In the genomic region with DNA sequence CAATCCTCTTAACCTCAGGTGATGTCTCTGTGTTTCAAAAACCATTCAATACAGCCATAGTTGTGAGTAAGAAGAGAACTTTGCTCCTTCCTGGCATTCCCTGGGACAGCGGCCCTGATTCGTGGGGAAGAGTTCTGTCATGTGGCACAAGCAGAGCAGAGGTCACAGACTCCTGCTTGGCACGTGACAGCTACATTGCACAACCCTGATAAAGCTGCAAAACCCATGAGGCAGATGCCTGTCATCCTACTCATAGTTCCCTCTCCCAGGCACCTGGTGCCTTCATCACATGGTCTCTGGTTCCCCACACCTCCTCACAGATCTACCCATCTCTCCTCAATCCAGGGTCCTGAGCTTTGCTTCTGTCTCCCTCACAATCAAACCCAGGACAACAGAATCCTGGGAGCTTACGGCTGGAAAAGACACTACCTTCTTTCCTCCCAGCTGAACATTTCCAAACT, we compare ENCODE assay signal across 1 cellular context.
A peak's percentile ranks its signal among the peaks of the same experiment; 100 is the strongest.
TF ChIP-seq lines count a peak whose summit lies in the region.

No MANE protein-coding gene starts in this region.

TF ChIP-seq in HepG2, 621 proteins besides CTCF, POLR2A, EP300 and RAD21 (continued from another document and continues in another):
- TF ChIP-seq ZNF788 (CRISPR knock-in tag; IDR thresholded peaks at IDR 0.05; ENCODE audit: borderline replicate concordance) (peak; percentile 98), THAP11 (CRISPR knock-in tag; IDR thresholded peaks at IDR 0.05) (peak; percentile 84), ZNF44 (CRISPR knock-in tag; IDR thresholded peaks at IDR 0.05) (peak; percentile 67; the same call in 1 of the 2 replicates), ZNF274 (CRISPR knock-in tag; IDR thresholded peaks at IDR 0.05) (peak; percentile 95), ZNF891 (CRISPR knock-in tag; IDR thresholded peaks at IDR 0.05) (peak; percentile 92; the same call in 1 of the 2 replicates), PRMT3 (CRISPR knock-in tag; IDR thresholded peaks at IDR 0.05; ENCODE audit: borderline replicate concordance, low read depth) (peak; percentile 56; the same call in 1 of the 2 replicates), KAT2B (IDR thresholded peaks at IDR 0.05; ENCODE audit: borderline replicate concordance, low read depth, low read length) (no peak), HNRNPUL1 (IDR thresholded peaks at IDR 0.05; ENCODE audit: low read depth, low read length) (no peak), SUZ12 (IDR thresholded peaks at IDR 0.05; ENCODE audit: low read depth, low read length) (no peak), ZNF703 (CRISPR knock-in tag; IDR thresholded peaks at IDR 0.05; ENCODE audit: borderline replicate concordance) (peak; percentile 58; the same call in 1 of the 2 replicates), ETV5 (CRISPR knock-in tag; IDR thresholded peaks at IDR 0.05; ENCODE audit: borderline replicate concordance) (peak; percentile 88; the same call in 1 of the 2 replicates), XRCC5 (optimal IDR thresholded peaks at IDR 0.05; ENCODE audit: low read length) (no peak), PHF8 (CRISPR knock-in tag; IDR thresholded peaks at IDR 0.05) (peak; percentile 51), FOXK2 (IDR thresholded peaks at IDR 0.05) (no peak; the same call in 1 of the 2 replicates), SP5 (CRISPR knock-in tag; IDR thresholded peaks at IDR 0.05; ENCODE audit: borderline replicate concordance, low read depth) (peak; percentile 62), ZNF441 (CRISPR knock-in tag; IDR thresholded peaks at IDR 0.05; ENCODE audit: borderline replicate concordance) (peak; percentile 96), MAFF (IDR thresholded peaks at IDR 0.05; ENCODE audit: low read depth, low read length) (no peak), SAFB2 (CRISPR knock-in tag; IDR thresholded peaks at IDR 0.05; ENCODE audit: borderline replicate concordance, low read depth) (no peak; the same call in 1 of the 2 replicates), JARID2 (CRISPR knock-in tag; IDR thresholded peaks at IDR 0.05; ENCODE audit: insufficient replicate concordance) (no peak), JUNB (CRISPR knock-in tag; IDR thresholded peaks at IDR 0.05; ENCODE audit: borderline replicate concordance) (peak; percentile 83; the same call in 1 of the 2 replicates), ZNF317 (CRISPR knock-in tag; IDR thresholded peaks at IDR 0.05) (peak; percentile 94), JUND (CRISPR knock-in tag; IDR thresholded peaks at IDR 0.05) (peak; percentile 86), GTF2F1 (IDR thresholded peaks at IDR 0.05; ENCODE audit: low read length) (no peak), ZNF143 (CRISPR knock-in tag; IDR thresholded peaks at IDR 0.05) (peak; percentile 71), ZNF501 (CRISPR knock-in tag; IDR thresholded peaks at IDR 0.05) (peak; percentile 76), ZSCAN12 (CRISPR knock-in tag; IDR thresholded peaks at IDR 0.05) (peak; percentile 92), ZNF672 (CRISPR knock-in tag; IDR thresholded peaks at IDR 0.05) (0 out of 2 replicates have a peak, but pooled peaks have one; percentile 31), MIER3 (CRISPR knock-in tag; IDR thresholded peaks at IDR 0.05; ENCODE audit: borderline replicate concordance) (peak; percentile 98), TBL1XR1 (IDR thresholded peaks at IDR 0.05; ENCODE audit: borderline replicate concordance, low read length, partially characterized antibody) (peak; percentile 90), NCOA2 (CRISPR knock-in tag; IDR thresholded peaks at IDR 0.05) (peak; percentile 96)
- TF ChIP-seq, protein P1, sequence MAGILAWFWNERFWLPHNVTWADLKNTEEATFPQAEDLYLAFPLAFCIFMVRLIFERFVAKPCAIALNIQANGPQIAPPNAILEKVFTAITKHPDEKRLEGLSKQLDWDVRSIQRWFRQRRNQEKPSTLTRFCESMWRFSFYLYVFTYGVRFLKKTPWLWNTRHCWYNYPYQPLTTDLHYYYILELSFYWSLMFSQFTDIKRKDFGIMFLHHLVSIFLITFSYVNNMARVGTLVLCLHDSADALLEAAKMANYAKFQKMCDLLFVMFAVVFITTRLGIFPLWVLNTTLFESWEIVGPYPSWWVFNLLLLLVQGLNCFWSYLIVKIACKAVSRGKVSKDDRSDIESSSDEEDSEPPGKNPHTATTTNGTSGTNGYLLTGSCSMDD (CRISPR knock-in tag; IDR thresholded peaks at IDR 0.05), result no peak
- TF ChIP-seq, protein P2, sequence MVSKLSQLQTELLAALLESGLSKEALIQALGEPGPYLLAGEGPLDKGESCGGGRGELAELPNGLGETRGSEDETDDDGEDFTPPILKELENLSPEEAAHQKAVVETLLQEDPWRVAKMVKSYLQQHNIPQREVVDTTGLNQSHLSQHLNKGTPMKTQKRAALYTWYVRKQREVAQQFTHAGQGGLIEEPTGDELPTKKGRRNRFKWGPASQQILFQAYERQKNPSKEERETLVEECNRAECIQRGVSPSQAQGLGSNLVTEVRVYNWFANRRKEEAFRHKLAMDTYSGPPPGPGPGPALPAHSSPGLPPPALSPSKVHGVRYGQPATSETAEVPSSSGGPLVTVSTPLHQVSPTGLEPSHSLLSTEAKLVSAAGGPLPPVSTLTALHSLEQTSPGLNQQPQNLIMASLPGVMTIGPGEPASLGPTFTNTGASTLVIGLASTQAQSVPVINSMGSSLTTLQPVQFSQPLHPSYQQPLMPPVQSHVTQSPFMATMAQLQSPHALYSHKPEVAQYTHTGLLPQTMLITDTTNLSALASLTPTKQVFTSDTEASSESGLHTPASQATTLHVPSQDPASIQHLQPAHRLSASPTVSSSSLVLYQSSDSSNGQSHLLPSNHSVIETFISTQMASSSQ (IDR thresholded peaks at IDR 0.05; ENCODE audit: low read depth), result peak; percentile 65
- TF ChIP-seq, protein P2 (CRISPR knock-in tag; IDR thresholded peaks at IDR 0.05; ENCODE audit: borderline replicate concordance), result peak; percentile 92
- TF ChIP-seq, protein P3, sequence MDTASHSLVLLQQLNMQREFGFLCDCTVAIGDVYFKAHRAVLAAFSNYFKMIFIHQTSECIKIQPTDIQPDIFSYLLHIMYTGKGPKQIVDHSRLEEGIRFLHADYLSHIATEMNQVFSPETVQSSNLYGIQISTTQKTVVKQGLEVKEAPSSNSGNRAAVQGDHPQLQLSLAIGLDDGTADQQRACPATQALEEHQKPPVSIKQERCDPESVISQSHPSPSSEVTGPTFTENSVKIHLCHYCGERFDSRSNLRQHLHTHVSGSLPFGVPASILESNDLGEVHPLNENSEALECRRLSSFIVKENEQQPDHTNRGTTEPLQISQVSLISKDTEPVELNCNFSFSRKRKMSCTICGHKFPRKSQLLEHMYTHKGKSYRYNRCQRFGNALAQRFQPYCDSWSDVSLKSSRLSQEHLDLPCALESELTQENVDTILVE (CRISPR knock-in tag; IDR thresholded peaks at IDR 0.05), result peak; percentile 94
- TF ChIP-seq, protein P4, sequence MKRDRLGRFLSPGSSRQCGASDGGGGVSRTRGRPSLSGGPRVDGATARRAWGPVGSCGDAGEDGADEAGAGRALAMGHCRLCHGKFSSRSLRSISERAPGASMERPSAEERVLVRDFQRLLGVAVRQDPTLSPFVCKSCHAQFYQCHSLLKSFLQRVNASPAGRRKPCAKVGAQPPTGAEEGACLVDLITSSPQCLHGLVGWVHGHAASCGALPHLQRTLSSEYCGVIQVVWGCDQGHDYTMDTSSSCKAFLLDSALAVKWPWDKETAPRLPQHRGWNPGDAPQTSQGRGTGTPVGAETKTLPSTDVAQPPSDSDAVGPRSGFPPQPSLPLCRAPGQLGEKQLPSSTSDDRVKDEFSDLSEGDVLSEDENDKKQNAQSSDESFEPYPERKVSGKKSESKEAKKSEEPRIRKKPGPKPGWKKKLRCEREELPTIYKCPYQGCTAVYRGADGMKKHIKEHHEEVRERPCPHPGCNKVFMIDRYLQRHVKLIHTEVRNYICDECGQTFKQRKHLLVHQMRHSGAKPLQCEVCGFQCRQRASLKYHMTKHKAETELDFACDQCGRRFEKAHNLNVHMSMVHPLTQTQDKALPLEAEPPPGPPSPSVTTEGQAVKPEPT (CRISPR knock-in tag; IDR thresholded peaks at IDR 0.05; ENCODE audit: low read depth), result peak; percentile 71
- TF ChIP-seq, protein P5, sequence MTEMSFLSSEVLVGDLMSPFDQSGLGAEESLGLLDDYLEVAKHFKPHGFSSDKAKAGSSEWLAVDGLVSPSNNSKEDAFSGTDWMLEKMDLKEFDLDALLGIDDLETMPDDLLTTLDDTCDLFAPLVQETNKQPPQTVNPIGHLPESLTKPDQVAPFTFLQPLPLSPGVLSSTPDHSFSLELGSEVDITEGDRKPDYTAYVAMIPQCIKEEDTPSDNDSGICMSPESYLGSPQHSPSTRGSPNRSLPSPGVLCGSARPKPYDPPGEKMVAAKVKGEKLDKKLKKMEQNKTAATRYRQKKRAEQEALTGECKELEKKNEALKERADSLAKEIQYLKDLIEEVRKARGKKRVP (CRISPR knock-in tag; IDR thresholded peaks at IDR 0.05), result peak in 1 of 2 experiments; percentile 85; a peak in 2 of 4 replicates
- TF ChIP-seq, protein P6, sequence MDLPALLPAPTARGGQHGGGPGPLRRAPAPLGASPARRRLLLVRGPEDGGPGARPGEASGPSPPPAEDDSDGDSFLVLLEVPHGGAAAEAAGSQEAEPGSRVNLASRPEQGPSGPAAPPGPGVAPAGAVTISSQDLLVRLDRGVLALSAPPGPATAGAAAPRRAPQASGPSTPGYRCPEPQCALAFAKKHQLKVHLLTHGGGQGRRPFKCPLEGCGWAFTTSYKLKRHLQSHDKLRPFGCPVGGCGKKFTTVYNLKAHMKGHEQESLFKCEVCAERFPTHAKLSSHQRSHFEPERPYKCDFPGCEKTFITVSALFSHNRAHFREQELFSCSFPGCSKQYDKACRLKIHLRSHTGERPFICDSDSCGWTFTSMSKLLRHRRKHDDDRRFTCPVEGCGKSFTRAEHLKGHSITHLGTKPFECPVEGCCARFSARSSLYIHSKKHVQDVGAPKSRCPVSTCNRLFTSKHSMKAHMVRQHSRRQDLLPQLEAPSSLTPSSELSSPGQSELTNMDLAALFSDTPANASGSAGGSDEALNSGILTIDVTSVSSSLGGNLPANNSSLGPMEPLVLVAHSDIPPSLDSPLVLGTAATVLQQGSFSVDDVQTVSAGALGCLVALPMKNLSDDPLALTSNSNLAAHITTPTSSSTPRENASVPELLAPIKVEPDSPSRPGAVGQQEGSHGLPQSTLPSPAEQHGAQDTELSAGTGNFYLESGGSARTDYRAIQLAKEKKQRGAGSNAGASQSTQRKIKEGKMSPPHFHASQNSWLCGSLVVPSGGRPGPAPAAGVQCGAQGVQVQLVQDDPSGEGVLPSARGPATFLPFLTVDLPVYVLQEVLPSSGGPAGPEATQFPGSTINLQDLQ (CRISPR knock-in tag; IDR thresholded peaks at IDR 0.05), result no peak; the same call in 1 of the 2 replicates
- TF ChIP-seq, protein P7, sequence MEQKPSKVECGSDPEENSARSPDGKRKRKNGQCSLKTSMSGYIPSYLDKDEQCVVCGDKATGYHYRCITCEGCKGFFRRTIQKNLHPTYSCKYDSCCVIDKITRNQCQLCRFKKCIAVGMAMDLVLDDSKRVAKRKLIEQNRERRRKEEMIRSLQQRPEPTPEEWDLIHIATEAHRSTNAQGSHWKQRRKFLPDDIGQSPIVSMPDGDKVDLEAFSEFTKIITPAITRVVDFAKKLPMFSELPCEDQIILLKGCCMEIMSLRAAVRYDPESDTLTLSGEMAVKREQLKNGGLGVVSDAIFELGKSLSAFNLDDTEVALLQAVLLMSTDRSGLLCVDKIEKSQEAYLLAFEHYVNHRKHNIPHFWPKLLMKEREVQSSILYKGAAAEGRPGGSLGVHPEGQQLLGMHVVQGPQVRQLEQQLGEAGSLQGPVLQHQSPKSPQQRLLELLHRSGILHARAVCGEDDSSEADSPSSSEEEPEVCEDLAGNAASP (CRISPR knock-in tag; IDR thresholded peaks at IDR 0.05; ENCODE audit: borderline replicate concordance), result peak; percentile 91
- TF ChIP-seq, protein P8, sequence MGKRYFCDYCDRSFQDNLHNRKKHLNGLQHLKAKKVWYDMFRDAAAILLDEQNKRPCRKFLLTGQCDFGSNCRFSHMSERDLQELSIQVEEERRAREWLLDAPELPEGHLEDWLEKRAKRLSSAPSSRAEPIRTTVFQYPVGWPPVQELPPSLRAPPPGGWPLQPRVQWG (CRISPR knock-in tag; IDR thresholded peaks at IDR 0.05; ENCODE audit: borderline replicate concordance, low read depth), result no peak
- TF ChIP-seq, protein P9, sequence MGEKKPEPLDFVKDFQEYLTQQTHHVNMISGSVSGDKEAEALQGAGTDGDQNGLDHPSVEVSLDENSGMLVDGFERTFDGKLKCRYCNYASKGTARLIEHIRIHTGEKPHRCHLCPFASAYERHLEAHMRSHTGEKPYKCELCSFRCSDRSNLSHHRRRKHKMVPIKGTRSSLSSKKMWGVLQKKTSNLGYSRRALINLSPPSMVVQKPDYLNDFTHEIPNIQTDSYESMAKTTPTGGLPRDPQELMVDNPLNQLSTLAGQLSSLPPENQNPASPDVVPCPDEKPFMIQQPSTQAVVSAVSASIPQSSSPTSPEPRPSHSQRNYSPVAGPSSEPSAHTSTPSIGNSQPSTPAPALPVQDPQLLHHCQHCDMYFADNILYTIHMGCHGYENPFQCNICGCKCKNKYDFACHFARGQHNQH (CRISPR knock-in tag; IDR thresholded peaks at IDR 0.05), result peak; percentile 98
- TF ChIP-seq, protein P10, sequence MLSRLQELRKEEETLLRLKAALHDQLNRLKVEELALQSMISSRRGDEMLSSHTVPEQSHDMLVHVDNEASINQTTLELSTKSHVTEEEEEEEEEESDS (CRISPR knock-in tag; IDR thresholded peaks at IDR 0.05; ENCODE audit: borderline replicate concordance), result peak; percentile 51; the same call in 1 of the 2 replicates
- TF ChIP-seq, protein P11, sequence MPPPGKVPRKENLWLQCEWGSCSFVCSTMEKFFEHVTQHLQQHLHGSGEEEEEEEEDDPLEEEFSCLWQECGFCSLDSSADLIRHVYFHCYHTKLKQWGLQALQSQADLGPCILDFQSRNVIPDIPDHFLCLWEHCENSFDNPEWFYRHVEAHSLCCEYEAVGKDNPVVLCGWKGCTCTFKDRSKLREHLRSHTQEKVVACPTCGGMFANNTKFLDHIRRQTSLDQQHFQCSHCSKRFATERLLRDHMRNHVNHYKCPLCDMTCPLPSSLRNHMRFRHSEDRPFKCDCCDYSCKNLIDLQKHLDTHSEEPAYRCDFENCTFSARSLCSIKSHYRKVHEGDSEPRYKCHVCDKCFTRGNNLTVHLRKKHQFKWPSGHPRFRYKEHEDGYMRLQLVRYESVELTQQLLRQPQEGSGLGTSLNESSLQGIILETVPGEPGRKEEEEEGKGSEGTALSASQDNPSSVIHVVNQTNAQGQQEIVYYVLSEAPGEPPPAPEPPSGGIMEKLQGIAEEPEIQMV (CRISPR knock-in tag; IDR thresholded peaks at IDR 0.05; ENCODE audit: low read depth), result peak; percentile 84; the same call in 1 of the 2 replicates
